8 cellular contexts compared by ENCODE assay signal in genomic region chr6:42452171-42453026, GRCh38. TPM values are rescaled to one million over a fixed set of nuclear protein-coding genes. Genes with fewer than 3 reads are reported as not detected.
DNase-seq lines count a peak whose midpoint lies in the region; ATAC-seq and TF ChIP-seq lines count a peak whose summit lies in the region.

No MANE protein-coding gene starts in this region.

- no peak for TF ChIP-seq POLR2A in erythroblast (IDR thresholded peaks at IDR 0.05; ENCODE audit: low read length)

- no peaks in the 10 kb centered on the region for H3K9me3 ChIP-seq in mucosa of rectum (ENCODE audit: control insufficient read depth in 2 of 2, low read length in 2 of 2)

- TF ChIP-seq CTCF in AG10803 (conservative IDR thresholded peaks at IDR 0.05; ENCODE audit: low read length): no peak

- H3K4me1 ChIP-seq in mucosa of rectum (ENCODE audit: control insufficient read depth in 2 of 2, insufficient read depth in 2 of 2, low read length in 2 of 2): peaks cover 15 to 23% of the 10 kb centered on the region in 2 donors

- peak overlapping the region; percentile 85 for H3K4me3 ChIP-seq in AG10803 (ENCODE audit: low read length)
- H3K4me3 ChIP-seq in mucosa of rectum (ENCODE audit: low read length in 2 of 2): peak overlapping the region; percentile 72 to 86

- H3K27ac ChIP-seq in mucosa of rectum (ENCODE audit: low read depth in 2 of 2, low read length in 2 of 2) (peak overlapping the region; percentile 85 to 93), temporal lobe (ENCODE audit: low read depth, low read length) (peak overlapping the region; percentile 61)

- H3K9ac ChIP-seq in mucosa of rectum (ENCODE audit: low read depth in 1 of 2, low read length in 2 of 2): peak overlapping the region; percentile 70 to 75

- peak; percentile 30 for ATAC-seq in GM19023 (IDR thresholded peaks at IDR 0.05; ENCODE audit: unreplicated experiment)
- peak; percentile 29 for ATAC-seq in HG03521 (IDR thresholded peaks at IDR 0.05; ENCODE audit: unreplicated experiment)

- DNase-seq in AG10803 (ENCODE audit: low read depth): peak; percentile 80
- peak; percentile 85 for DNase-seq in NOMO-1 treated with DMSO at 0.1 percent for 48 hours (lab: John Stamatoyannopoulos, UW; ENCODE audit: unreplicated experiment)
- peak; percentile 75 for DNase-seq in activated T-cell treated with anti-CD3 and anti-CD28 coated beads, Interleukin-2, amount 50 U/mL, for 1 hour
- DNase-seq in erythroblast (lab: John Stamatoyannopoulos, UW): peak; percentile 74 to 80

- H3K27me3 ChIP-seq in mucosa of rectum (ENCODE audit: control insufficient read depth in 2 of 2, insufficient read depth in 2 of 2, low read length in 2 of 2): no peaks in the 10 kb centered on the region

- H3K36me3 ChIP-seq in mucosa of rectum (ENCODE audit: control insufficient read depth in 2 of 2, insufficient read depth in 2 of 2, low read length in 2 of 2): no peaks in the 10 kb centered on the region

RNA-seq across cellular contexts. Expression of gene TRERF1, which starts 0.7 kb away (rescaled TPM):
- total RNA-seq in temporal lobe: 3.2 TPM

Comparison
In these comparisons a context has a peak if more than half of its experiments do, and no peak if none do; other contexts are left out.
1. Peak in every context shown above with its lines: DNase-seq, ATAC-seq, H3K4me3 ChIP-seq and H3K27ac ChIP-seq.